In genomic region chr7:30595461-30596042, GRCh38 we compare ENCODE assay signal across 1 cellular context.
TF ChIP-seq lines count a peak whose summit lies in the region.

No MANE protein-coding gene starts in this region.

TF ChIP-seq in HEK293, 187 proteins besides CTCF, POLR2A, EP300 and RAD21 (continued from another document):
- TF ChIP-seq PRDM10 (tag by site-specific recombination; IDR thresholded peaks at IDR 0.05) = no peak
